In the genomic region with DNA sequence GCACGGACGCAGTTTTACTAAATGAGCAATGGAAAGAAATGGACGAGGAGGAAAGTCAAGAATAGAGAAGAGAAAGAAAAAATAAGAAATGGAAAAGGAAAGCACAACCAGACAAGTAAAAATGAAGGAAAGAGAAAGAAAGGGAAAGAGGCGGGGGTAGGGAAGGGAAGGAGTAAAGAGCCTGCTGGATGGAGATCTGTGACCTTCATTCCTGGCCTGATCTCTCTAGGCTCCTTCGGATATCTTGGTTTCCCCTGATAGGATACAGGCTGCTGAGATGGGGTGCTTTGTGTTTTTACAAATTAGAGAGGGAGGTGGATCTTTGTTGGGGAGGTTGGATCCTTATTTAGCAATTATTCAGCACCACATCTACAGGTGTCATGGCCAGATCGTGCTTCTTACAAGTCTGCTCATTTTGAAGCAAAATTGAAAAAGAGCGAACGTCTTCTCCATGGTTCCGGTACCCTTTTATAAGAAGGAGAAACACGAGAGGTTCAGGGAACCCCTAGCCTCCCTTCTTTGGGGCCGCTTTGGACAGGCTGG, we compare ENCODE assay signal across 8 cellular contexts. TPM values are rescaled to one million over a fixed set of nuclear protein-coding genes. Genes with fewer than 3 reads are reported as not detected.
DNase-seq lines count a peak whose midpoint lies in the region; ATAC-seq and TF ChIP-seq lines count a peak whose summit lies in the region.

No MANE protein-coding gene starts in this region.

- peak overlapping the region; percentile 84 for H3K27ac Mint-ChIP-seq in activated naive CD8-positive, alpha-beta T cell treated with anti-CD3 and anti-CD28 coated beads for 36 hours

- H3K27ac ChIP-seq in cardiac muscle cell (no peak overlapping the region), uterus (no peak overlapping the region)

- H3K4me1 ChIP-seq in cardiac muscle cell (ENCODE audit: low read depth) (peaks cover 3% of the 10 kb centered on the region), uterus (peaks cover 0 to 27% of the 10 kb centered on the region in 2 donors)

- H3K4me3 ChIP-seq in cardiac muscle cell, result peak overlapping the region; percentile 51
- H3K4me3 ChIP-seq in uterus, result peak overlapping the region; percentile 26 to 42

- H3K27me3 Mint-ChIP-seq in activated naive CD8-positive, alpha-beta T cell treated with anti-CD3 and anti-CD28 coated beads for 36 hours, result peaks cover 62% of the 10 kb centered on the region

- intact Hi-C loops in cardiac septum (cut with DNase I) (no loop called here), uterus (cut with DNase I; ENCODE audit: low total_unique reads) (no loop called here)

- H3K27me3 ChIP-seq in cardiac muscle cell, result peaks cover 39% of the 10 kb centered on the region
- H3K27me3 ChIP-seq in uterus, result peaks cover 0 to 14% of the 10 kb centered on the region in 2 donors

- no peaks in the 10 kb centered on the region for H3K9me3 Mint-ChIP-seq in activated naive CD8-positive, alpha-beta T cell treated with anti-CD3 and anti-CD28 coated beads for 36 hours

- H3K4me3 Mint-ChIP-seq in activated naive CD8-positive, alpha-beta T cell treated with anti-CD3 and anti-CD28 coated beads for 36 hours, result peak overlapping the region; percentile 90

- H3K36me3 ChIP-seq in cardiac muscle cell (no peaks in the 10 kb centered on the region), uterus (no peaks in the 10 kb centered on the region)

- H3K9me3 ChIP-seq in cardiac muscle cell (ENCODE audit: low read depth) (no peaks in the 10 kb centered on the region), uterus (no peaks in the 10 kb centered on the region)

- no peak for TF ChIP-seq POLR2A in uterus (IDR thresholded peaks at IDR 0.05)

- TF ChIP-seq CTCF in cardiac muscle cell (IDR thresholded peaks at IDR 0.05; ENCODE audit: low read depth, low read length) (no peak), uterus (IDR thresholded peaks at IDR 0.05) (no peak)

- peaks cover 35% of the 10 kb centered on the region for H3K4me1 Mint-ChIP-seq in activated naive CD8-positive, alpha-beta T cell treated with anti-CD3 and anti-CD28 coated beads for 36 hours

- ATAC-seq in GM21381 (IDR thresholded peaks at IDR 0.05; ENCODE audit: unreplicated experiment), result no peak

- DNase-seq in cardiac muscle cell (ENCODE audit: low read depth in 1 of 2, low spot score in 1 of 2), result peak in 1 of 2 donors; percentile 4
- no peak for DNase-seq in cardiac septum (ENCODE audit: low spot score)
- DNase-seq in activated naive CD8-positive, alpha-beta T cell treated with anti-CD3 and anti-CD28 coated beads for 36 hours, result no peak
- peak; percentile 35 for DNase-seq in medulla oblongata (ENCODE audit: extremely low spot score)
- DNase-seq in uterus, result no peak
- DNase-seq in HCEC 1CT, result no peak
- DNase-seq in GF-D8 (lab: John Stamatoyannopoulos, UW), result no peak

- H3K36me3 Mint-ChIP-seq in activated naive CD8-positive, alpha-beta T cell treated with anti-CD3 and anti-CD28 coated beads for 36 hours, result peaks cover 1% of the 10 kb centered on the region

RNA-seq across cellular contexts. Expression of a gene that starts 0.8 kb away (rescaled TPM):
- total RNA-seq in cardiac muscle cell (1.3 and 1.5 TPM in 2 replicates), cardiac septum (0.30 TPM), uterus (under 1 TPM in 3 of 4 donors, not detected in 1; under 0.01 to 0.35 (median 0.06) TPM)
- polyA plus RNA-seq in cardiac muscle cell, result 1.2 and 1.7 TPM in 2 replicates
- total RNA-seq in activated naive CD8-positive, alpha-beta T cell treated with anti-CD3 and anti-CD28 coated beads for 36 hours, result 1 to 10 TPM; 1.4 to 1.6 TPM
